In genomic region chr6:39948156-39948850, GRCh38 we compare ENCODE assay signal across 2 cellular contexts.
A peak's percentile ranks its signal among the peaks of the same experiment; 100 is the strongest.
TF ChIP-seq lines count a peak whose summit lies in the region.

No MANE protein-coding gene starts in this region.

TF ChIP-seq in H1, 55 proteins besides CTCF, POLR2A, EP300 and RAD21:
- TF ChIP-seq SRF (IDR thresholded peaks at IDR 0.05; ENCODE audit: low read depth, low read length), result no peak
- peak; percentile 20; the same call in 1 of the 2 replicates for TF ChIP-seq USF2 (IDR thresholded peaks at IDR 0.05; ENCODE audit: low read length)

TF ChIP-seq in liver, 16 proteins besides CTCF, POLR2A, EP300 and RAD21:
- TF ChIP-seq FOXA2 (IDR thresholded peaks at IDR 0.05) (peak; percentile 68), RXRA (IDR thresholded peaks at IDR 0.05) (peak; percentile 91 to 95), FOXA1 (IDR thresholded peaks at IDR 0.05) (no peak), HNF4A (conservative IDR thresholded peaks at IDR 0.05) (peak; percentile 90 to 91), ATF3 (IDR thresholded peaks at IDR 0.05) (peak; percentile 48), ZBTB33 (IDR thresholded peaks at IDR 0.05) (peak; percentile 48), JUND (IDR thresholded peaks at IDR 0.05) (peak in 1 of 2 donors; percentile 72), EGR1 (IDR thresholded peaks at IDR 0.05; ENCODE audit: low read depth in 2 of 2) (peak in 1 of 2 donors; percentile 44), YY1 (IDR thresholded peaks at IDR 0.05) (peak; percentile 73), NR2F2 (IDR thresholded peaks at IDR 0.05) (peak; percentile 87), TAF1 (conservative IDR thresholded peaks at IDR 0.05) (no peak), REST (IDR thresholded peaks at IDR 0.05) (peak; percentile 51), GABPA (IDR thresholded peaks at IDR 0.05 in 1 of 2, conservative IDR thresholded peaks at IDR 0.05 in 1 of 2) (no peak), HNF4G (IDR thresholded peaks at IDR 0.05) (peak; percentile 48), SP1 (IDR thresholded peaks at IDR 0.05) (peak; percentile 85), MAX (IDR thresholded peaks at IDR 0.05) (peak; percentile 73)
